9 cellular contexts compared by ENCODE assay signal in genomic region chr20:46786566-46786965, GRCh38.
"Had no signal": no experiment of that assay in that cellular context is flagged by ENCODE, and none has a peak within 500 bp of the region (broad histone marks: within the 10 kb centered on the region; RNA-seq: fewer than 3 reads in every experiment).

No MANE protein-coding gene starts in this region.

- H3K4me2 ChIP-seq: GM23338 had no signal

- H3K4me3 ChIP-seq: GM23248, GM23338, HAP-1 had no signal

- H3K9me3 ChIP-seq: HAP-1 had no signal

- H3K36me3 ChIP-seq: HAP-1 had no signal

- H3K4me1 ChIP-seq: HAP-1 had no signal

- H3K27ac ChIP-seq: GM23248 had no signal

- H3K9ac ChIP-seq: GM23248 had no signal

- ATAC-seq: GM23338, HCT116 had no signal

- H2AFZ ChIP-seq: GM23248, GM23338 had no signal

- DNase-seq: GM23248, GOT3, H7, H9, HCEC 1CT, HFFc6 had no signal
